Comparison of ENCODE assay signal across 31 cellular contexts in the genomic region with DNA sequence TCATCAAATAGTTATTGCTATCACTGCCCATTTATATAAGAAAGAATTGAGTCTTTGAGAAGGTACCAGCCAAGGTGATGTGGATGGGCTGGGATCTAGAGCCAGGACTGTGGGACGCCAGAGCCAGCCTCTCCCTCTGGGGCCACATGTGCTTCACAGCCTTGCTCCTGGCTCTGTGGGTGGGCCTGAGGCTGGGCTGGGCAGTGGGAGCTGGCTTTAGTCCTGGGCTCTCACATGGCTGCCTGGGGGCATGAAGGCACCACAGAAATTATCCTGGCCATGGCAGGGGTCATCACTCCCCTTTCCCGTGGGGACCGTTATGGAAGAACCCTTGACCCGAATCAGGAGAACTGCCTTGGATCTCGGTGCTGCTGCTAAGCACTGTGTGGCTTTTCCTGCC.
"Had no signal": no experiment of that assay in that cellular context is flagged by ENCODE, and none has a peak within 500 bp of the region (broad histone marks: within the 10 kb centered on the region; RNA-seq: fewer than 3 reads in every experiment).

No MANE protein-coding gene starts in this region.

- H3K4me3 ChIP-seq: adrenal gland, ascending aorta, body of pancreas, breast epithelium, cardiac muscle cell had no signal

- H3K36me3 ChIP-seq: adrenal gland, ascending aorta, brain microvascular endothelial cell, breast epithelium, cardiac muscle cell had no signal

- H3K4me1 ChIP-seq: adrenal gland, body of pancreas, breast epithelium had no signal

- DNase-seq: activated effector memory CD4-positive, alpha-beta T cell treated with anti-CD3 and anti-CD28 coated beads, Interleukin-2, amount 50 U/mL, for 16 hours; activated effector memory CD4-positive, alpha-beta T cell treated with Interleukin-2 at 50 U/mL for 16 hours; activated gamma-delta T cell; activated gamma-delta T cell treated with Interleukin-2 at 50 U/mL for 16 hours; activated naive CD4-positive, alpha-beta T cell; activated naive CD4-positive, alpha-beta T cell treated with anti-CD3 and anti-CD28 coated beads for 36 hours; activated naive CD4-positive, alpha-beta T cell treated with anti-CD3 and anti-CD28 coated beads, Interleukin-2, amount 10 ng/mL, durations not matched to agents 7 days and 5 days; activated naive CD4-positive, alpha-beta T cell treated with anti-CD3 and anti-CD28 coated beads, Interleukin-2, amount 50 U/mL, for 16 hours; activated naive CD4-positive, alpha-beta T cell treated with Interleukin-2 at 50 U/mL for 16 hours; activated naive CD8-positive, alpha-beta T cell treated with anti-CD3 and anti-CD28 coated beads for 36 hours; activated naive CD8-positive, alpha-beta T cell treated with anti-CD3 and anti-CD28 coated beads, Interleukin-2, amount 10 ng/mL, durations not matched to agents 7 days and 5 days; activated naive CD8-positive, alpha-beta T cell treated with anti-CD3 and anti-CD28 coated beads, Interleukin-2, amount 50 U/mL, for 24 hours; activated T-cell treated with anti-CD3 and anti-CD28 coated beads, Interleukin-2, amount 50 U/mL, for 1 hour; activated T-cell treated with anti-CD3 and anti-CD28 coated beads, Interleukin-2, amount 50 U/mL, for 24 hours; activated T-cell treated with anti-CD3 and anti-CD28 coated beads, Interleukin-2, amount 50 U/mL, for 4 hours; activated T-cell treated with anti-CD3 and anti-CD28 coated beads, Interleukin-2, amount 50 U/mL, for 48 hours; activated T-cell treated with anti-CD3 and anti-CD28 coated beads, Interleukin-2, amount 50 U/mL, for 72 hours; adrenal gland; amniotic stem cell; amygdala; anterior cingulate cortex; aorta; body of pancreas; brain microvascular endothelial cell; central memory CD4-positive, alpha-beta T cell; cerebellar nuclear complex had no signal

- H3K27ac ChIP-seq: adrenal gland, ascending aorta, body of pancreas, brain microvascular endothelial cell, breast epithelium, cardiac muscle cell had no signal

- H3K27me3 ChIP-seq: adrenal gland, ascending aorta, body of pancreas, brain microvascular endothelial cell, breast epithelium, cardiac muscle cell had no signal

- H3K9me3 ChIP-seq: adrenal gland, ascending aorta, body of pancreas, breast epithelium had no signal

- ATAC-seq: activated naive CD4-positive, alpha-beta T cell treated with anti-CD3 and anti-CD28 coated beads, Interleukin-2, amount 50 U/mL, for 72 hours; activated naive CD8-positive, alpha-beta T cell treated with anti-CD3 and anti-CD28 coated beads, Interleukin-2, amount 50 U/mL, for 24 hours; activated T-cell treated with anti-CD3 and anti-CD28 coated beads, Interleukin-2, amount 50 U/mL, for 4 hours; activated T-cell treated with anti-CD3 and anti-CD28 coated beads, Interleukin-2, amount 50 U/mL, for 72 hours; activated T-helper 17 cell treated with anti-CD3 and anti-CD28 coated beads, Interleukin-2, amount 50 U/mL, for 72 hours; body of pancreas had no signal
